14 cellular contexts compared by ENCODE assay signal in genomic region chr12:3432176-3432742, GRCh38. TPM values are rescaled to one million over a fixed set of nuclear protein-coding genes. Genes with fewer than 3 reads are reported as not detected.
A peak's percentile ranks its signal among the peaks of the same experiment; 100 is the strongest.
DNase-seq lines count a peak whose midpoint lies in the region; ATAC-seq and TF ChIP-seq lines count a peak whose summit lies in the region.
"Had no signal": no experiment of that assay in that cellular context is flagged by ENCODE, and none has a peak within 500 bp of the region (broad histone marks: within the 10 kb centered on the region; RNA-seq: fewer than 3 reads in every experiment).

No MANE protein-coding gene starts in this region.

- CTCF ChIA-PET in WTC11 (lab: Charles Lee): interaction anchor here (1.0 to 2.6 kb wide), 3 partner anchors 25 to 132 kb away, joined by 3 to 10 read pairs (median 3); no protein-coding TSS in a partner anchor

- peaks cover 15% of the 10 kb centered on the region for H3K36me3 Mint-ChIP-seq in WTC11

- DNase-seq in DMS153 (lab: John Stamatoyannopoulos, UW): peak; percentile 66
- peak; percentile 44 for DNase-seq in WTC11 (ENCODE audit: low spot score)
- DNase-seq in lower lobe of right lung: no peak
- DNase-seq in esophagus squamous epithelium (lab: John Stamatoyannopoulos, UW): no peak
- no peak for DNase-seq in NOMO-1 (lab: John Stamatoyannopoulos, UW; ENCODE audit: unreplicated experiment in 2 of 2)
- DNase-seq: activated T-cell treated with anti-CD3 and anti-CD28 coated beads, Interleukin-2, amount 50 U/mL, for 1 hour; DMS 273 treated with DMSO at 0.1 percent for 48 hours; NCI-H1694 treated with DMSO at 0.1 percent for 48 hours had no signal

- intact Hi-C loops in lower lobe of right lung (cut with DNase I) (no loop called here), esophagus squamous epithelium (cut with DNase I) (no loop called here)

- H3K27me3 ChIP-seq in HUES48 (ENCODE audit: control insufficient read depth, insufficient read depth, low read length): no peaks in the 10 kb centered on the region
- H3K27me3 ChIP-seq in lower lobe of right lung (ENCODE audit: low read depth): no peaks in the 10 kb centered on the region
- H3K27me3 ChIP-seq in esophagus squamous epithelium: peaks cover 0 to 17% (median 0%) of the 10 kb centered on the region in 4 donors

- no peak for TF ChIP-seq POLR2A in esophagus squamous epithelium (IDR thresholded peaks at IDR 0.05)

- H3K4me1 ChIP-seq in HUES48 (ENCODE audit: control insufficient read depth, insufficient read depth, low read length): peaks cover 19% of the 10 kb centered on the region
- H3K4me1 ChIP-seq in lower lobe of right lung: peaks cover 13% of the 10 kb centered on the region
- no peaks in the 10 kb centered on the region for H3K4me1 ChIP-seq in esophagus squamous epithelium
- H3K4me1 ChIP-seq: HAP-1, SJSA1 had no signal

- TF ChIP-seq CTCF in WTC11 (IDR thresholded peaks at IDR 0.05): no peak
- no peak for TF ChIP-seq CTCF in lower lobe of right lung (IDR thresholded peaks at IDR 0.05)
- no peak for TF ChIP-seq CTCF in esophagus squamous epithelium (IDR thresholded peaks at IDR 0.05)

- 55 to 69% methylated on average over 7 of the region's 7 CpGs for WGBS in esophagus squamous epithelium, 2 donors

- peaks cover 19% of the 10 kb centered on the region for H3K9me3 Mint-ChIP-seq in WTC11

- peak overlapping the region; percentile 62 for H3K27ac Mint-ChIP-seq in WTC11

- peaks cover 46% of the 10 kb centered on the region for H3K4me1 Mint-ChIP-seq in WTC11

- H3K27ac ChIP-seq in HUES48 (ENCODE audit: low read depth, low read length) (peak overlapping the region; percentile 48), lower lobe of right lung (peak overlapping the region; percentile 56), esophagus squamous epithelium (no peak overlapping the region)
- H3K27ac ChIP-seq: neutrophil, SJSA1 had no signal

- peak; percentile 93 for ATAC-seq in WTC11
- peak; percentile 68 for ATAC-seq in lower lobe of right lung
- no peak for ATAC-seq in GM21390 (IDR thresholded peaks at IDR 0.05; ENCODE audit: unreplicated experiment)
- ATAC-seq in GM19463 (IDR thresholded peaks at IDR 0.05; ENCODE audit: unreplicated experiment): no peak

- H3K36me3 ChIP-seq in HUES48 (ENCODE audit: control insufficient read depth, insufficient read depth, low read length) (no peaks in the 10 kb centered on the region), lower lobe of right lung (no peaks in the 10 kb centered on the region), esophagus squamous epithelium (no peaks in the 10 kb centered on the region)
- H3K36me3 ChIP-seq: HAP-1, neutrophil, SJSA1 had no signal

- H3K9ac ChIP-seq in HUES48 (ENCODE audit: low read depth, low read length): no peak overlapping the region

- peaks cover 9% of the 10 kb centered on the region for H3K27me3 Mint-ChIP-seq in WTC11 (ENCODE audit: low read depth)

- no peaks in the 10 kb centered on the region for H3K9me3 ChIP-seq in HUES48 (ENCODE audit: control insufficient read depth, insufficient read depth, low read length)
- no peaks in the 10 kb centered on the region for H3K9me3 ChIP-seq in lower lobe of right lung
- H3K9me3 ChIP-seq in esophagus squamous epithelium: no peaks in the 10 kb centered on the region
- H3K9me3 ChIP-seq: HAP-1, neutrophil, SJSA1 had no signal

- no peak overlapping the region; the same call in 1 of the 2 replicates for H3K4me3 Mint-ChIP-seq in WTC11

- no peak overlapping the region for H3K4me3 ChIP-seq in HUES48 (ENCODE audit: low read depth, low read length)
- peak overlapping the region; percentile 11 for H3K4me3 ChIP-seq in lower lobe of right lung
- H3K4me3 ChIP-seq in esophagus squamous epithelium: no peak overlapping the region
- H3K4me3 ChIP-seq: HAP-1, SJSA1 had no signal

- POLR2A ChIA-PET in WTC11 (lab: Charles Lee): no interaction called here

TF ChIP-seq in WTC11, 78 proteins besides CTCF, POLR2A, EP300 and RAD21:
- TF ChIP-seq USF1 (CRISPR knock-in tag; IDR thresholded peaks at IDR 0.05): peak; percentile 31; the same call in 1 of the 2 replicates
- TF ChIP-seq MAX (CRISPR knock-in tag; IDR thresholded peaks at IDR 0.05): peak; percentile 28; the same call in 1 of the 2 replicates
- TF ChIP-seq ZNF425 (CRISPR knock-in tag; conservative IDR thresholded peaks at IDR 0.05): no peak
- TF ChIP-seq USF2 (CRISPR knock-in tag; IDR thresholded peaks at IDR 0.05): peak; percentile 65

RNA-seq across cellular contexts. Expression of gene PRMT8, which starts 58.7 kb away (rescaled TPM):
- total RNA-seq in WTC11 (2021): 1.4 to 2.4 TPM (median 1.7 TPM) in 3 replicates
- 1.1 TPM for total RNA-seq in lower lobe of right lung
- total RNA-seq in esophagus squamous epithelium: not detected
- total RNA-seq: SJSA1 had no signal

Comparison
In these comparisons a context has a peak if more than half of its experiments do, and no peak if none do; other contexts are left out.
1. DNase-seq: peak in DMS153 (single experiment) and WTC11 (single experiment); none in lower lobe of right lung (single experiment), esophagus squamous epithelium (single experiment) and NOMO-1 (0 of 2).
2. H3K27ac ChIP-seq: peak in HUES48 (single experiment) and lower lobe of right lung (single experiment); none in esophagus squamous epithelium (0 of 4).
3. ATAC-seq: peak in WTC11 (single experiment) and lower lobe of right lung (2 of 2); none in GM21390 (single experiment) and GM19463 (single experiment).